In the genomic region with DNA sequence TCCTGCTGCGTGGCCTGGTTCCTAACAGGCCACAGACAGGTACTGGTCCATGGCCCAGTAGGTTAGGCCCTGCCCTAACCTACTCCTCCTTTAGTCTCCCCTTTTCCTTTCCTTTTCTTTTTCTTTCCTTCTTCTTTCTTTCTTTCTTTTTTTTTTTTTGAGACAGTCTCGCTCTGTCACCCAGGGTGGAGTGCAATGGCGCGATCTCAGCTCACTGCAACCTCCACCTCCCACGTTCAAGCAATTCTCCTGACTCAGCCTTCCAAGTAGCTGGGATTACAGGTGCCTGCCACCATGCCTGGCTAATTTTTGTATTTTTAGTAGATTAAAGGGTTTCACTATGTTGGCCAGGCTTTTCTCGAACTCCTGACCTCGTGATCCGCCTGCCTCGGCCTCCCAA, we compare ENCODE assay signal across 3 cellular contexts. TPM values are rescaled to one million over a fixed set of nuclear protein-coding genes. Genes with fewer than 3 reads are reported as not detected.
"Had no signal": no experiment of that assay in that cellular context is flagged by ENCODE, and none has a peak within 500 bp of the region (broad histone marks: within the 10 kb centered on the region; RNA-seq: fewer than 3 reads in every experiment).

No MANE protein-coding gene starts in this region.

RNA-seq across cellular contexts. Expression of gene NYAP1, which starts 52.3 kb away (rescaled TPM):
- total RNA-seq: activated B cell treated with CpG ODN at 0.5 μM for 24 hours; T-helper 1 cell treated with Interleukin-12 subunit alpha and Interleukin-12 subunit beta and Interleukin-4 antibody, amounts not matched to agents 30 ng/mL and 1 ng/mL, for 36 hours; T-helper 2 cell treated with Interferon-gamma antibody and Interleukin-4, amounts not matched to agents 100 ng/mL and 5 ng/mL, for 36 hours had no signal
